9 cellular contexts compared by ENCODE assay signal in genomic region chr2:164896634-164897033, GRCh38. TPM values are rescaled to one million over a fixed set of nuclear protein-coding genes. Genes with fewer than 3 reads are reported as not detected.
A peak's percentile ranks its signal among the peaks of the same experiment; 100 is the strongest.
DNase-seq lines count a peak whose midpoint lies in the region; ATAC-seq and TF ChIP-seq lines count a peak whose summit lies in the region.
"Had no signal": no experiment of that assay in that cellular context is flagged by ENCODE, and none has a peak within 500 bp of the region (broad histone marks: within the 10 kb centered on the region; RNA-seq: fewer than 3 reads in every experiment).

No MANE protein-coding gene starts in this region.

- H3K4me3 ChIP-seq in body of pancreas: no peak overlapping the region

- TF ChIP-seq CTCF in body of pancreas (IDR thresholded peaks at IDR 0.05): no peak

- intact Hi-C loops in body of pancreas (cut with DNase I): no loop called here

- no peak for TF ChIP-seq POLR2A in body of pancreas (IDR thresholded peaks at IDR 0.05)

- DNase-seq in DMS53 treated with DMSO at 0.1 percent for 48 hours (lab: John Stamatoyannopoulos, UW; ENCODE audit: unreplicated experiment) (peak; percentile 89), body of pancreas (no peak), AG08396 (ENCODE audit: low spot score) (no peak), substantia nigra (lab: John Stamatoyannopoulos, UW) (no peak)
- no peak for DNase-seq in stimulated activated naive CD8-positive, alpha-beta T cell treated with anti-CD3 and anti-CD28 coated beads, Interleukin-15, Interleukin-2, amounts not matched to agents 100 U/mL and 50 U/mL, for 24 hours
- no peak for DNase-seq in stimulated activated CD4-positive, alpha-beta T cell treated with anti-CD3 and anti-CD28 coated beads, Interleukin-4, amount 100 ng/mL, for 4 hours

- no peaks in the 10 kb centered on the region for H3K9me3 ChIP-seq in body of pancreas

- peak; percentile 99 for ATAC-seq in GM21381 (IDR thresholded peaks at IDR 0.05; ENCODE audit: unreplicated experiment)
- peak; percentile 99 for ATAC-seq in HG03469 (IDR thresholded peaks at IDR 0.05; ENCODE audit: unreplicated experiment)
- peak; percentile 66 for ATAC-seq in body of pancreas
- ATAC-seq in stimulated activated naive CD8-positive, alpha-beta T cell treated with anti-CD3 and anti-CD28 coated beads, Interleukin-15, Interleukin-2, amounts not matched to agents 100 U/mL and 50 U/mL, for 24 hours: peak; percentile 76

- 63 to 86% methylated on average over 1 of the region's 1 CpG for WGBS in body of pancreas, 2 donors

- H3K36me3 ChIP-seq in body of pancreas (replicated peaks in 1 of 2; ENCODE audit: insufficient read depth in 1 of 2, low read depth in 2 of 2): no peaks in the 10 kb centered on the region

- H3K4me1 ChIP-seq in body of pancreas: peaks cover 24% of the 10 kb centered on the region

- no peaks in the 10 kb centered on the region for H3K27me3 ChIP-seq in body of pancreas

- no peak overlapping the region for H3K27ac ChIP-seq in body of pancreas
- H3K27ac ChIP-seq in substantia nigra (ENCODE audit: low read depth, low read length, poor library complexity, severe bottlenecking): no peak overlapping the region
- H3K27ac ChIP-seq: HL-60 had no signal

RNA-seq across cellular contexts. Expression of gene COBLL1, which starts 55.0 kb away (rescaled TPM):
- total RNA-seq in body of pancreas: 100 to 1,000 TPM; 104 to 140 TPM

RNA-seq across cellular contexts. Expression of gene SLC38A11, which starts 58.7 kb away (rescaled TPM):
- 1 to 10 TPM; 1.6 to 2.9 TPM for total RNA-seq in body of pancreas
